ENCODE assay signal across 15 cellular contexts in the genomic region with DNA sequence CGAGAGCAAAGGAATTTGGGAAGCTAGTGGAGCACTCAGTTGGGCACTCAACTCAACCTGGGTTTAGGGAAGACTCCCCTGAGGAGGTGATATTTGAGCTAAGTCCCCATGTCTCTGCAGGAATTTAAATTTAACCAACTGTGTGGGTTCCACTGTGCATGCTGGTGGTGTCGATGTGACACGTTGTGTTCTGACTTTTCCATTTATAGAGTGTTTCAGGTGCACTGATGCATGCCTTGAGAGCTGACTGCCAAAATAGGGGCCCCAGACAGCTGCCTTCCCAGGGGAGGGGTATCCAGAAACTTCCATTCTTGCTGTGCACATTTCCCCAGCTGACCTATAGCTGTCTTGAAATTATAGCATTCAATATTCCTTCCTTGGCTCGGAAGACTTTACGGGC.
DNase-seq lines count a peak whose midpoint lies in the region; ATAC-seq and TF ChIP-seq lines count a peak whose summit lies in the region.
"Had no signal": no experiment of that assay in that cellular context is flagged by ENCODE, and none has a peak within 500 bp of the region (broad histone marks: within the 10 kb centered on the region; RNA-seq: fewer than 3 reads in every experiment).

No MANE protein-coding gene starts in this region.

- H3K27me3 ChIP-seq in DOHH2 (ENCODE audit: control insufficient read depth, low read length) = no peaks in the 10 kb centered on the region

- no peak for TF ChIP-seq CTCF in DOHH2 (IDR thresholded peaks at IDR 0.05; ENCODE audit: low read depth, low read length, poor library complexity, severe bottlenecking)

- no peak overlapping the region for H3K27ac Mint-ChIP-seq in activated CD8-positive, alpha-beta memory T cell treated with anti-CD3 and anti-CD28 coated beads, Interleukin-2, amount 10 ng/mL, durations not matched to agents 7 days and 5 days
- H3K27ac Mint-ChIP-seq: CD8-positive, alpha-beta T cell; T-cell had no signal

- CTCF ChIA-PET in activated CD8-positive, alpha-beta memory T cell treated with anti-CD3 and anti-CD28 coated beads, Interleukin-2, amount 10 ng/mL, durations not matched to agents 7 days and 5 days (lab: Charles Lee) = no interaction called here

- ATAC-seq in GM18867 (IDR thresholded peaks at IDR 0.05; ENCODE audit: unreplicated experiment) = peak; percentile 40
- ATAC-seq in HG03066 (IDR thresholded peaks at IDR 0.05; ENCODE audit: low read depth, unreplicated experiment) = peak; percentile 52
- ATAC-seq in GM19035 (IDR thresholded peaks at IDR 0.05; ENCODE audit: unreplicated experiment) = no peak
- no peak for ATAC-seq in activated CD8-positive, alpha-beta memory T cell treated with anti-CD3 and anti-CD28 coated beads, Interleukin-2, amount 10 ng/mL, durations not matched to agents 7 days and 5 days
- ATAC-seq: CD8-positive, alpha-beta T cell; PC-3; T-cell had no signal

- H3K4me1 Mint-ChIP-seq in activated CD8-positive, alpha-beta memory T cell treated with anti-CD3 and anti-CD28 coated beads, Interleukin-2, amount 10 ng/mL, durations not matched to agents 7 days and 5 days = peaks cover 7% of the 10 kb centered on the region

- H4K20me1 ChIP-seq in DOHH2 (ENCODE audit: control insufficient read depth, insufficient read depth, low read depth, low read length) = no peaks in the 10 kb centered on the region

- no peaks in the 10 kb centered on the region for H3K36me3 ChIP-seq in DOHH2 (ENCODE audit: control insufficient read depth, low read length)

- peaks cover 60% of the 10 kb centered on the region for H3K27me3 Mint-ChIP-seq in activated CD8-positive, alpha-beta memory T cell treated with anti-CD3 and anti-CD28 coated beads, Interleukin-2, amount 10 ng/mL, durations not matched to agents 7 days and 5 days

- peaks cover 12% of the 10 kb centered on the region; the same call in 1 of the 2 replicates for H3K9me3 ChIP-seq in DOHH2 (ENCODE audit: control insufficient read depth, insufficient read depth, low read length)

- H3K4me1 ChIP-seq in DOHH2 (ENCODE audit: control insufficient read depth, low read length) = peaks cover 91% of the 10 kb centered on the region

- peak overlapping the region; percentile 90 for H3K27ac ChIP-seq in DOHH2 (ENCODE audit: low read depth, low read length)

- peak overlapping the region; percentile 88 for H3K4me2 ChIP-seq in DOHH2 (ENCODE audit: low read length)

- peak overlapping the region; percentile 67 for H3K4me3 ChIP-seq in DOHH2 (ENCODE audit: low read length)

- no peak overlapping the region for H3K4me3 Mint-ChIP-seq in activated CD8-positive, alpha-beta memory T cell treated with anti-CD3 and anti-CD28 coated beads, Interleukin-2, amount 10 ng/mL, durations not matched to agents 7 days and 5 days
- H3K4me3 Mint-ChIP-seq: CD8-positive, alpha-beta T cell; T-cell had no signal

- peaks cover 24% of the 10 kb centered on the region for H3F3A ChIP-seq in DOHH2 (ENCODE audit: control insufficient read depth, insufficient read depth)

- peaks cover 3% of the 10 kb centered on the region for H3K9me3 Mint-ChIP-seq in activated CD8-positive, alpha-beta memory T cell treated with anti-CD3 and anti-CD28 coated beads, Interleukin-2, amount 10 ng/mL, durations not matched to agents 7 days and 5 days (ENCODE audit: low read depth)

- no peaks in the 10 kb centered on the region for H3K9me2 ChIP-seq in DOHH2 (replicated peaks; ENCODE audit: control insufficient read depth, low read length)

- peaks cover 6% of the 10 kb centered on the region for H3K36me3 Mint-ChIP-seq in activated CD8-positive, alpha-beta memory T cell treated with anti-CD3 and anti-CD28 coated beads, Interleukin-2, amount 10 ng/mL, durations not matched to agents 7 days and 5 days

- DNase-seq in germinal center (ENCODE audit: low spot score) = peak; percentile 35
- no peak for DNase-seq in activated effector memory CD4-positive, alpha-beta T cell treated with anti-CD3 and anti-CD28 coated beads, Interleukin-2, amount 50 U/mL, for 16 hours
- DNase-seq in activated CD8-positive, alpha-beta memory T cell treated with anti-CD3 and anti-CD28 coated beads, Interleukin-2, amount 10 ng/mL, durations not matched to agents 7 days and 5 days = no peak
- DNase-seq in D341Med (ENCODE audit: low spot score) = no peak
- DNase-seq: CD8-positive, alpha-beta T cell; DND-41; NCI-H1436; NCI-H2081; NCI-H526; PC-3; T-cell had no signal

- H3K79me2 ChIP-seq in DOHH2 (ENCODE audit: control insufficient read depth, low read length) = no peaks in the 10 kb centered on the region

Comparison
In these comparisons a context has a peak if more than half of its experiments do, and no peak if none do; other contexts are left out.
1. ATAC-seq: peak in GM18867 (single experiment) and HG03066 (single experiment); none in GM19035 (single experiment) and activated CD8-positive, alpha-beta memory T cell treated with anti-CD3 and anti-CD28 coated beads, Interleukin-2, amount 10 ng/mL, durations not matched to agents 7 days and 5 days (single experiment).